Comparison of ENCODE assay signal across 19 cellular contexts in genomic region chr16:4481965-4482364, GRCh38. TPM values are rescaled to one million over a fixed set of nuclear protein-coding genes. Genes with fewer than 3 reads are reported as not detected.
DNase-seq lines count a peak whose midpoint lies in the region; ATAC-seq and TF ChIP-seq lines count a peak whose summit lies in the region.
"Had no signal": no experiment of that assay in that cellular context is flagged by ENCODE, and none has a peak within 500 bp of the region (broad histone marks: within the 10 kb centered on the region; RNA-seq: fewer than 3 reads in every experiment).

No MANE protein-coding gene starts in this region.

- no peaks in the 10 kb centered on the region for H3K27me3 ChIP-seq in aorta (ENCODE audit: control insufficient read depth in 1 of 2, insufficient read depth in 2 of 2, low read length in 1 of 2)
- H3K27me3 ChIP-seq: brain microvascular endothelial cell, esophagus muscularis mucosa had no signal

- peak overlapping the region; percentile 34 for H3K27ac Mint-ChIP-seq in stimulated activated naive CD8-positive, alpha-beta T cell treated with anti-CD3 and anti-CD28 coated beads, Interleukin-15, Interleukin-2, amounts not matched to agents 100 ng/mL and 50 ng/mL, for 24 hours
- peak overlapping the region; percentile 71 for H3K27ac Mint-ChIP-seq in activated CD8-positive, alpha-beta T cell treated with anti-CD3 and anti-CD28 coated beads for 36 hours
- peak overlapping the region; percentile 64 for H3K27ac Mint-ChIP-seq in memory B cell

- no peak overlapping the region for H3K27ac ChIP-seq in aorta (ENCODE audit: low read depth in 1 of 2, low read length in 2 of 2)
- H3K27ac ChIP-seq: brain microvascular endothelial cell, C4-2B, esophagus muscularis mucosa had no signal

- H3K4me1 ChIP-seq in aorta (ENCODE audit: control insufficient read depth in 1 of 2, insufficient read depth in 2 of 2, low read length in 2 of 2): no peaks in the 10 kb centered on the region

- 73 to 92% methylated on average over 1 of the region's 1 CpG for WGBS in aorta, 2 donors

- H3K36me3 Mint-ChIP-seq in stimulated activated naive CD8-positive, alpha-beta T cell treated with anti-CD3 and anti-CD28 coated beads, Interleukin-15, Interleukin-2, amounts not matched to agents 100 ng/mL and 50 ng/mL, for 24 hours (ENCODE audit: low read depth): peaks cover 54% of the 10 kb centered on the region
- H3K36me3 Mint-ChIP-seq in activated CD8-positive, alpha-beta T cell treated with anti-CD3 and anti-CD28 coated beads for 36 hours (ENCODE audit: low read depth): peaks cover 31% of the 10 kb centered on the region
- peaks cover 10% of the 10 kb centered on the region for H3K36me3 Mint-ChIP-seq in memory B cell

- no peaks in the 10 kb centered on the region for H3K9me3 ChIP-seq in aorta (ENCODE audit: control insufficient read depth, low read length)
- H3K9me3 ChIP-seq: esophagus muscularis mucosa had no signal

- H3K4me3 Mint-ChIP-seq in stimulated activated naive CD8-positive, alpha-beta T cell treated with anti-CD3 and anti-CD28 coated beads, Interleukin-15, Interleukin-2, amounts not matched to agents 100 ng/mL and 50 ng/mL, for 24 hours: no peak overlapping the region
- no peak overlapping the region for H3K4me3 Mint-ChIP-seq in activated CD8-positive, alpha-beta T cell treated with anti-CD3 and anti-CD28 coated beads for 36 hours
- H3K4me3 Mint-ChIP-seq in memory B cell: no peak overlapping the region

- ATAC-seq in stimulated activated naive CD8-positive, alpha-beta T cell treated with anti-CD3 and anti-CD28 coated beads, Interleukin-15, Interleukin-2, amounts not matched to agents 100 U/mL and 50 U/mL, for 24 hours: no peak
- no peak for ATAC-seq in activated CD8-positive, alpha-beta T cell treated with anti-CD3 and anti-CD28 coated beads for 36 hours
- ATAC-seq in memory B cell (ENCODE audit: low read depth) (no peak), HG03139 (IDR thresholded peaks at IDR 0.05; ENCODE audit: unreplicated experiment) (no peak), aorta (ENCODE audit: low FRiP score) (no peak)

- H3K36me3 ChIP-seq in aorta (ENCODE audit: control insufficient read depth in 1 of 2, insufficient read depth in 2 of 2, low read length in 1 of 2): peaks cover 0 to 2% of the 10 kb centered on the region in 2 donors

- no peaks in the 10 kb centered on the region for H3K27me3 Mint-ChIP-seq in stimulated activated naive CD8-positive, alpha-beta T cell treated with anti-CD3 and anti-CD28 coated beads, Interleukin-15, Interleukin-2, amounts not matched to agents 100 ng/mL and 50 ng/mL, for 24 hours
- H3K27me3 Mint-ChIP-seq in activated CD8-positive, alpha-beta T cell treated with anti-CD3 and anti-CD28 coated beads for 36 hours: no peaks in the 10 kb centered on the region
- H3K27me3 Mint-ChIP-seq in memory B cell: no peaks in the 10 kb centered on the region

- H3K4me3 ChIP-seq in aorta (ENCODE audit: low read length in 2 of 2): no peak overlapping the region
- H3K4me3 ChIP-seq: esophagus muscularis mucosa had no signal

- DNase-seq in stimulated activated naive CD8-positive, alpha-beta T cell treated with anti-CD3 and anti-CD28 coated beads, Interleukin-15, Interleukin-2, amounts not matched to agents 100 U/mL and 50 U/mL, for 24 hours: no peak
- no peak for DNase-seq in activated CD8-positive, alpha-beta T cell treated with anti-CD3 and anti-CD28 coated beads for 36 hours
- DNase-seq in memory B cell (ENCODE audit: low spot score in 2 of 2): no peak
- no peak for DNase-seq in DMS 273 (lab: John Stamatoyannopoulos, UW; ENCODE audit: unreplicated experiment)
- no peak for DNase-seq in aorta
- DNase-seq: brain microvascular endothelial cell; DND-41; midbrain; MM.1S; NCI-H187 treated with DMSO at 0.1 percent for 48 hours; NCI-H446; stimulated activated CD4-positive, alpha-beta T cell treated with anti-CD3 and anti-CD28 coated beads, Interleukin-4, amount 100 ng/mL, for 24 hours; stimulated activated CD8-positive, alpha-beta memory T cell treated with anti-CD3 and anti-CD28 coated beads, Interleukin-4, amount 100 ng/mL, for 48 hours; T-helper 9 cell had no signal

- peaks cover 55% of the 10 kb centered on the region for H3K4me1 Mint-ChIP-seq in stimulated activated naive CD8-positive, alpha-beta T cell treated with anti-CD3 and anti-CD28 coated beads, Interleukin-15, Interleukin-2, amounts not matched to agents 100 ng/mL and 50 ng/mL, for 24 hours (ENCODE audit: low read depth)
- H3K4me1 Mint-ChIP-seq in activated CD8-positive, alpha-beta T cell treated with anti-CD3 and anti-CD28 coated beads for 36 hours (ENCODE audit: low read depth): peaks cover 43% of the 10 kb centered on the region
- H3K4me1 Mint-ChIP-seq in memory B cell: peaks cover 17% of the 10 kb centered on the region

- POLR2A ChIA-PET in activated CD8-positive, alpha-beta T cell treated with anti-CD3 and anti-CD28 coated beads for 36 hours (lab: Charles Lee): no interaction called here

- TF ChIP-seq CTCF in activated CD8-positive, alpha-beta T cell treated with anti-CD3 and anti-CD28 coated beads for 36 hours (IDR thresholded peaks at IDR 0.05): no peak

- CTCF ChIA-PET in activated CD8-positive, alpha-beta T cell treated with anti-CD3 and anti-CD28 coated beads for 36 hours (lab: Charles Lee): no interaction called here

- intact Hi-C loops in activated CD8-positive, alpha-beta T cell treated with anti-CD3 and anti-CD28 coated beads for 36 hours (cut with micrococcal nuclease): no loop called here
- intact Hi-C loops in aorta (cut with DNase I): no loop called here

- no peaks in the 10 kb centered on the region for H3K9me3 Mint-ChIP-seq in stimulated activated naive CD8-positive, alpha-beta T cell treated with anti-CD3 and anti-CD28 coated beads, Interleukin-15, Interleukin-2, amounts not matched to agents 100 ng/mL and 50 ng/mL, for 24 hours
- no peaks in the 10 kb centered on the region for H3K9me3 Mint-ChIP-seq in activated CD8-positive, alpha-beta T cell treated with anti-CD3 and anti-CD28 coated beads for 36 hours
- H3K9me3 Mint-ChIP-seq in memory B cell: no peaks in the 10 kb centered on the region
- H3K9me3 Mint-ChIP-seq: activated T-helper 2 cell treated with anti-CD3 and anti-CD28 coated beads, Interferon-gamma antibody, Interleukin-2, Interleukin-4, amounts not matched to agents 10 μg/mL and 5 μg/mL and 100 μg/mL, durations not matched to agents 14 hours and 24 hours and 36 hours had no signal

RNA-seq across cellular contexts. Expression of gene HMOX2, which starts 5.8 kb away (rescaled TPM):
- total RNA-seq in activated CD8-positive, alpha-beta T cell treated with anti-CD3 and anti-CD28 coated beads for 36 hours: 10 to 100 TPM; 64.7 to 65.4 TPM
- 10 to 100 TPM; 25.1 to 28.6 TPM for total RNA-seq in aorta
- 10 to 100 TPM; 24.3 to 33.6 TPM for polyA plus RNA-seq in aorta

RNA-seq across cellular contexts. Expression of gene NMRAL1, which starts 7.5 kb away (rescaled TPM):
- total RNA-seq in activated CD8-positive, alpha-beta T cell treated with anti-CD3 and anti-CD28 coated beads for 36 hours: 10 to 100 TPM; 45.3 to 53.6 TPM
- 10 to 100 TPM; 23.5 to 28.9 TPM for total RNA-seq in aorta
- 10 to 100 TPM; 28.2 to 69.1 TPM for polyA plus RNA-seq in aorta

RNA-seq across cellular contexts. Expression of gene DNAJA3, which starts 56.3 kb away (rescaled TPM):
- total RNA-seq in activated CD8-positive, alpha-beta T cell treated with anti-CD3 and anti-CD28 coated beads for 36 hours: 100 to 1,000 TPM in 1 of 2 experiments, 10 to 100 TPM in 1; 86.8 to 101 TPM
- total RNA-seq in aorta: 10 to 100 TPM; 22.7 to 26.6 TPM
- 10 to 100 TPM; 16.0 to 19.1 TPM for polyA plus RNA-seq in aorta

RNA-seq across cellular contexts. Expression of gene CDIP1, which starts 56.6 kb away (rescaled TPM):
- 10 to 100 TPM; 31.9 to 32.2 TPM for total RNA-seq in activated CD8-positive, alpha-beta T cell treated with anti-CD3 and anti-CD28 coated beads for 36 hours
- total RNA-seq in aorta: 10 to 100 TPM; 23.6 to 34.7 TPM
- 10 to 100 TPM; 12.5 to 18.4 TPM for polyA plus RNA-seq in aorta
